18 cellular contexts compared by ENCODE assay signal in the genomic region with DNA sequence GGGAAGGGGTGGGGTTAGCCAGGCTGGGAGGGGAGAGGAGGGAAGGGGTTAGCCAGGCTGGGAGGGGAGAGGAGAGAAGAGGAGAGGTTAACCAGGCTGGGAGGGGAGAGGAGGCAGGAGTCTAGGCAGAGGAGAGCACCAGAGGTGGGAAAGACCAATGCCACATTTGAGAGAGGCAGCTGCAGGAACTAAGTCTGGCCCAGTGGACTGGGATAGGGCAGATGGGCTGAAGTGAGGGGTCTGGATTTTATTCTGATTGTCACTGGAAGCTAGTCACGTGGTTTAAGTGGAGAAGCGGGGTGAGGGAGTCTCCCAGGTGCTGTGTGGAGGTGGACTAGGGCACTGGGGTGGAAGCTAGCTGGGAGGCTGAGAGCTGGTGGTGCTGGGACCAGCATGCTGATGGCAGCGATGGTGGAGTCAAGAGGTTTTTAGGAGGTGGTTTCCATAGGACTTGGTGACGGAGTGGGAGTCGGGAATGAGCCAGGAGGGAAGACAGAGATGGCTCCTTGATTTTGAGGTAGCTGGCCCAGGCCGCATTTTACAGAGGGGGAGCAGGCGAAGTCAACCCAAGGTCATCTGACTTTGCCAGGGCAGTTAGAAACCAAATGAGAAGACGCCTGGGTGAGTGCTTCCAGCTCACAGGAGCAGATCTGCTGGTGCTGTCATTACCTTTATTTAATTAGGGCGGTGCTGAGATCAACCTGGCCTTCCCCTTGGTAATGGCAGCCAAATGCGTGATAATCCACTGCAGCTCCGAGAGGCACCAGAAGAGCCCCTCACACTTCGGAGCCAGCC. TPM values are rescaled to one million over a fixed set of nuclear protein-coding genes. Genes with fewer than 3 reads are reported as not detected.
A peak's percentile ranks its signal among the peaks of the same experiment; 100 is the strongest.
DNase-seq lines count a peak whose midpoint lies in the region; ATAC-seq, FAIRE-seq and TF ChIP-seq lines count a peak whose summit lies in the region.
"Had no signal": no experiment of that assay in that cellular context is flagged by ENCODE, and none has a peak within 500 bp of the region (broad histone marks: within the 10 kb centered on the region; RNA-seq: fewer than 3 reads in every experiment).

No MANE protein-coding gene starts in this region.

- intact Hi-C loops in natural killer cell (cut with micrococcal nuclease) (no loop called here), kidney (cut with DNase I) (no loop called here)

- H3K4me3 Mint-ChIP-seq in natural killer cell treated with Interleukin-12 subunit alpha and Interleukin-12 subunit beta and Interleukin-15 and Interleukin-18, amount 100 ng/mL, for 72 hours, result no peak overlapping the region
- no peak overlapping the region for H3K4me3 Mint-ChIP-seq in natural killer cell
- H3K4me3 Mint-ChIP-seq: CD8-positive, alpha-beta memory T cell had no signal

- no peak for TF ChIP-seq POLR2A in suprapubic skin (IDR thresholded peaks at IDR 0.05)

- FAIRE-seq in kidney (lab: Jason Lieb, UNC), result no peak
- FAIRE-seq: RCC 7860 had no signal

- H3K9me3 ChIP-seq in WERI-Rb-1 (ENCODE audit: severe bottlenecking) (no peaks in the 10 kb centered on the region), kidney (ENCODE audit: control insufficient read depth in 1 of 2, low read length in 2 of 2) (no peaks in the 10 kb centered on the region), suprapubic skin (no peaks in the 10 kb centered on the region)
- H3K9me3 ChIP-seq: HAP-1 had no signal

- H3K27ac ChIP-seq in WERI-Rb-1 (no peak overlapping the region), kidney (ENCODE audit: low read depth in 2 of 2, low read length in 2 of 2) (no peak overlapping the region), suprapubic skin (no peak overlapping the region)

- no peak overlapping the region for H3K4me3 ChIP-seq in WERI-Rb-1 (ENCODE audit: low read depth, low read length)
- H3K4me3 ChIP-seq in kidney (ENCODE audit: low read length in 2 of 2), result no peak overlapping the region
- no peak overlapping the region for H3K4me3 ChIP-seq in suprapubic skin
- H3K4me3 ChIP-seq: HAP-1 had no signal

- H3K36me3 Mint-ChIP-seq in natural killer cell treated with Interleukin-12 subunit alpha and Interleukin-12 subunit beta and Interleukin-15 and Interleukin-18, amount 100 ng/mL, for 72 hours, result no peaks in the 10 kb centered on the region
- no peaks in the 10 kb centered on the region for H3K36me3 Mint-ChIP-seq in natural killer cell
- H3K36me3 Mint-ChIP-seq: CD8-positive, alpha-beta memory T cell had no signal

- TF ChIP-seq CTCF in natural killer cell (IDR thresholded peaks at IDR 0.05) (no peak), WERI-Rb-1 (IDR thresholded peaks at IDR 0.05; ENCODE audit: low read depth, low read length) (no peak), kidney (IDR thresholded peaks at IDR 0.05; ENCODE audit: borderline replicate concordance, extremely low read depth, insufficient read depth) (no peak), suprapubic skin (IDR thresholded peaks at IDR 0.05) (no peak)

- H3K27me3 ChIP-seq in WERI-Rb-1 (ENCODE audit: insufficient read depth, low read depth, severe bottlenecking), result no peaks in the 10 kb centered on the region
- peaks cover 10% of the 10 kb centered on the region for H3K27me3 ChIP-seq in suprapubic skin

- H3K4me1 ChIP-seq in kidney (ENCODE audit: control insufficient read depth in 1 of 2, insufficient read depth in 1 of 2, low read depth in 1 of 2, low read length in 2 of 2), result no peaks in the 10 kb centered on the region
- H3K4me1 ChIP-seq in suprapubic skin, result no peaks in the 10 kb centered on the region
- H3K4me1 ChIP-seq: HAP-1 had no signal

- ATAC-seq in natural killer cell treated with Interleukin-12 subunit alpha and Interleukin-12 subunit beta and Interleukin-15 and Interleukin-18, amount 100 ng/mL, for 72 hours, result no peak
- no peak for ATAC-seq in natural killer cell
- ATAC-seq in GM18520 (IDR thresholded peaks at IDR 0.05; ENCODE audit: unreplicated experiment), result no peak
- no peak for ATAC-seq in HG02981 (IDR thresholded peaks at IDR 0.05; ENCODE audit: unreplicated experiment)
- no peak for ATAC-seq in left lobe of liver

- no peak overlapping the region for H3K27ac Mint-ChIP-seq in natural killer cell treated with Interleukin-12 subunit alpha and Interleukin-12 subunit beta and Interleukin-15 and Interleukin-18, amount 100 ng/mL, for 72 hours
- H3K27ac Mint-ChIP-seq in natural killer cell, result no peak overlapping the region
- H3K27ac Mint-ChIP-seq: CD8-positive, alpha-beta memory T cell had no signal

- peak; percentile 39 for DNase-seq in natural killer cell treated with Interleukin-12 subunit alpha and Interleukin-12 subunit beta and Interleukin-15 and Interleukin-18, amount 100 ng/mL, for 72 hours (ENCODE audit: low spot score)
- DNase-seq in natural killer cell (no peak), WERI-Rb-1 (peak; percentile 18), kidney (peak; percentile 14), suprapubic skin (ENCODE audit: low spot score in 2 of 2) (peak; percentile 31 to 55), left lobe of liver (ENCODE audit: low spot score) (no peak)
- DNase-seq: ACHN; CD8-positive, alpha-beta memory T cell; IMR-90; NCI-H1417; NCI-H2029 treated with DMSO at 0.1 percent for 48 hours; NCI-H510A treated with DMSO at 0.1 percent for 48 hours; SHP77 treated with DMSO at 0.1 percent for 48 hours had no signal

- no peak for TF ChIP-seq EP300 in suprapubic skin (IDR thresholded peaks at IDR 0.05)

- H3K36me3 ChIP-seq in WERI-Rb-1 (peaks cover 79% of the 10 kb centered on the region), kidney (ENCODE audit: control insufficient read depth in 1 of 2, insufficient read depth in 2 of 2, low read length in 2 of 2) (no peaks in the 10 kb centered on the region), suprapubic skin (no peaks in the 10 kb centered on the region)
- H3K36me3 ChIP-seq: HAP-1 had no signal

- 90% methylated on average over 9 of the region's 12 CpGs for WGBS in suprapubic skin

- H3K9me3 Mint-ChIP-seq in natural killer cell treated with Interleukin-12 subunit alpha and Interleukin-12 subunit beta and Interleukin-15 and Interleukin-18, amount 100 ng/mL, for 72 hours, result no peaks in the 10 kb centered on the region
- no peaks in the 10 kb centered on the region for H3K9me3 Mint-ChIP-seq in natural killer cell
- H3K9me3 Mint-ChIP-seq: CD8-positive, alpha-beta memory T cell had no signal

- no peak overlapping the region for H3K9ac ChIP-seq in kidney (ENCODE audit: low read length in 2 of 2)

- no peaks in the 10 kb centered on the region for H3K27me3 Mint-ChIP-seq in natural killer cell treated with Interleukin-12 subunit alpha and Interleukin-12 subunit beta and Interleukin-15 and Interleukin-18, amount 100 ng/mL, for 72 hours
- no peaks in the 10 kb centered on the region for H3K27me3 Mint-ChIP-seq in natural killer cell (ENCODE audit: low read depth in 2 of 2)

- no peaks in the 10 kb centered on the region for H3K4me1 Mint-ChIP-seq in natural killer cell treated with Interleukin-12 subunit alpha and Interleukin-12 subunit beta and Interleukin-15 and Interleukin-18, amount 100 ng/mL, for 72 hours (ENCODE audit: low read depth in 2 of 2)
- H3K4me1 Mint-ChIP-seq in natural killer cell, result peaks cover 0 to 5% of the 10 kb centered on the region in 2 donors
- H3K4me1 Mint-ChIP-seq: CD8-positive, alpha-beta memory T cell had no signal

RNA-seq across cellular contexts. Expression of gene DISP3, which starts 42.8 kb away (rescaled TPM):
- total RNA-seq in natural killer cell treated with Interleukin-12 subunit alpha and Interleukin-12 subunit beta and Interleukin-15 and Interleukin-18, amount 100 ng/mL, for 72 hours, result 1 to 10 TPM in 1 of 2 donors, under 1 TPM in 1; 0.81 to 1.8 TPM
- total RNA-seq in natural killer cell (under 1 TPM; 0.24 to 0.68 (median 0.60) TPM), kidney (0.19 TPM), suprapubic skin (not detected), left lobe of liver (not detected)
- not detected for polyA plus RNA-seq in kidney (ENCODE audit: insufficient read depth, low read depth, low replicate concordance)
- total RNA-seq: IMR-90, LHCN-M2 had no signal

Comparison
In these comparisons a context has a peak if more than half of its experiments do, and no peak if none do; other contexts are left out.
1. DNase-seq: peak in natural killer cell treated with Interleukin-12 subunit alpha and Interleukin-12 subunit beta and Interleukin-15 and Interleukin-18, amount 100 ng/mL, for 72 hours (single experiment), WERI-Rb-1 (single experiment), kidney (single experiment) and suprapubic skin (2 of 2); none in natural killer cell (single experiment) and left lobe of liver (single experiment).